Comparison of ENCODE assay signal across 23 cellular contexts in the genomic region with DNA sequence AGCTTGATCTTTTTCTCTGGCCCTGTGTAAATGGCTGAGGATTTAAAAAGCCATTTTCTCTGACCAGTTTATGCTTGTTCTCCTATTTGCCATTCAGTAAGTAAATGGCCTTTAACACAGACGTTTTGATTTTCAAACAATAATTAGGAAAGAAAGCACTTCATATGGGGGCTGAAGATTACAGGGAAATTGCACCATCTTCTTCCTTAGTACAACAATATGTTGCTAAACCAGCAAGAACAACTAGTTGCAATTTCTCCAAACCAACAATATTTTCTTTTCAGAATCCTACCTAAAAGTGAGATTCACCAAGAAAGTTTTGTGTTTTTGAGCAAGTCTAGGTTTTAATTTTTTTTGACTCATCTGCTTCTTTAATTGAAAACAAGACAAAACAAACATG.
"Had no signal": no experiment of that assay in that cellular context is flagged by ENCODE, and none has a peak within 500 bp of the region (broad histone marks: within the 10 kb centered on the region; RNA-seq: fewer than 3 reads in every experiment).

No MANE protein-coding gene starts in this region.

- ATAC-seq: activated CD8-positive, alpha-beta T cell treated with anti-CD3 and anti-CD28 coated beads, Interleukin-2, amount 10 ng/mL, durations not matched to agents 7 days and 5 days; left lung; naive thymus-derived CD8-positive, alpha-beta T cell; T-cell had no signal

- H3K4me3 ChIP-seq: ascending aorta, colonic mucosa, esophagus squamous epithelium, hepatocyte, left lung, neural progenitor cell, sigmoid colon, thoracic aorta had no signal

- H3K27ac ChIP-seq: ascending aorta, brain microvascular endothelial cell, colonic mucosa, esophagus squamous epithelium, hepatocyte, neural progenitor cell, sigmoid colon, thoracic aorta had no signal

- H3K4me2 ChIP-seq: hepatocyte, neural progenitor cell had no signal

- H2AFZ ChIP-seq: hepatocyte, neural progenitor cell had no signal

- H3K27me3 ChIP-seq: ascending aorta, brain microvascular endothelial cell, colonic mucosa, esophagus squamous epithelium, hepatocyte, left lung, neural progenitor cell, sigmoid colon had no signal

- H3K9ac ChIP-seq: neural progenitor cell had no signal

- H3K9me3 ChIP-seq: ascending aorta, colonic mucosa, esophagus squamous epithelium, left lung, sigmoid colon, thoracic aorta had no signal

- H3K36me3 ChIP-seq: ascending aorta, brain microvascular endothelial cell, colonic mucosa, esophagus squamous epithelium, left lung, neural progenitor cell, sigmoid colon, thoracic aorta had no signal

- H3K4me1 ChIP-seq: ascending aorta, colonic mucosa, esophagus squamous epithelium, neural progenitor cell had no signal

- H3K79me2 ChIP-seq: hepatocyte had no signal

- DNase-seq: activated CD4-positive, alpha-beta T cell treated with anti-CD3 and anti-CD28 coated beads for 1 hour; activated CD4-positive, alpha-beta T cell treated with anti-CD3 and anti-CD28 coated beads, Interleukin-2, amount 50 U/mL, for 1 hour; activated CD8-positive, alpha-beta T cell treated with anti-CD3 and anti-CD28 coated beads, Interleukin-2, amount 10 ng/mL, durations not matched to agents 7 days and 5 days; activated gamma-delta T cell; activated naive CD4-positive, alpha-beta T cell treated with anti-CD3 and anti-CD28 coated beads, Interleukin-2, amount 50 U/mL, for 16 hours; brain microvascular endothelial cell; central memory CD4-positive, alpha-beta T cell; colonic mucosa; esophagus squamous epithelium; foreskin melanocyte; immature natural killer cell; left lung; mammary epithelial cell; naive thymus-derived CD8-positive, alpha-beta T cell; retina; sigmoid colon; stimulated activated CD4-positive, alpha-beta T cell treated with anti-CD3 and anti-CD28 coated beads, Interleukin-4, amount 100 ng/mL, for 1 hour; stimulated activated naive CD4-positive, alpha-beta T cell treated with Interleukin-2 at 50 U/mL for 16 hours; T-cell had no signal
